ENCODE assay signal across 28 cellular contexts in genomic region chr1:177611402-177611801, GRCh38.
"Had no signal": no experiment of that assay in that cellular context is flagged by ENCODE, and none has a peak within 500 bp of the region (broad histone marks: within the 10 kb centered on the region; RNA-seq: fewer than 3 reads in every experiment).

No MANE protein-coding gene starts in this region.

- H3K27me3 Mint-ChIP-seq: dendritic cell treated with granulocyte-macrophage colony-stimulating factor and Interleukin-4, amounts not matched to agents 40 ng/mL and 50 ng/mL, for 4 days; naive B cell; natural killer cell treated with Interleukin-12 subunit alpha and Interleukin-12 subunit beta and Interleukin-15 and Interleukin-18, amount 100 ng/mL, for 72 hours; stimulated activated naive B cell treated with anti-CD40 and anti-IgM and Interleukin-4, amounts not matched to agents 10 μg/mL and 1 μg/mL and 100 μg/mL, for 72 hours; stimulated activated naive CD8-positive, alpha-beta T cell treated with anti-CD3 and anti-CD28 coated beads, Interleukin-15, amount 100 ng/mL, for 72 hours had no signal

- H3K27ac Mint-ChIP-seq: dendritic cell treated with granulocyte-macrophage colony-stimulating factor and Interleukin-4, amounts not matched to agents 40 ng/mL and 50 ng/mL, for 4 days; endodermal cell; natural killer cell treated with Interleukin-12 subunit alpha and Interleukin-12 subunit beta and Interleukin-15 and Interleukin-18, amount 100 ng/mL, for 72 hours; stimulated activated naive B cell treated with anti-CD40 and anti-IgM and Interleukin-4, amounts not matched to agents 10 μg/mL and 1 μg/mL and 100 μg/mL, for 72 hours; stimulated activated naive CD8-positive, alpha-beta T cell treated with anti-CD3 and anti-CD28 coated beads, Interleukin-15, amount 100 ng/mL, for 72 hours had no signal

- DNase-seq: effector CD8-positive, alpha-beta T cell; endodermal cell; foreskin melanocyte; glutamatergic neuron; heart right ventricle; hippocampal formation; left cardiac atrium; left lung; mesenchymal stem cell; mucosa of descending colon; naive B cell; pancreas; right lobe of liver; small intestine; stimulated activated CD4-positive, alpha-beta T cell treated with anti-CD3 and anti-CD28 coated beads, Interleukin-15, amount 100 ng/mL, for 24 hours; stimulated activated CD4-positive, alpha-beta T cell treated with anti-CD3 and anti-CD28 coated beads, Interleukin-2, amount 100 ng/mL, for 48 hours; stimulated activated naive B cell treated with anti-CD40 and anti-IgM and Interleukin-4, amounts not matched to agents 10 μg/mL and 1 μg/mL and 100 μg/mL, for 72 hours; stimulated activated naive CD8-positive, alpha-beta T cell treated with anti-CD3 and anti-CD28 coated beads, Interleukin-15, amount 100 ng/mL, for 72 hours; transverse colon had no signal

- H3K9me3 Mint-ChIP-seq: dendritic cell treated with granulocyte-macrophage colony-stimulating factor and Interleukin-4, amounts not matched to agents 40 ng/mL and 50 ng/mL, for 4 days; endodermal cell; stimulated activated naive B cell treated with anti-CD40 and anti-IgM and Interleukin-4, amounts not matched to agents 10 μg/mL and 1 μg/mL and 100 μg/mL, for 72 hours; stimulated activated naive CD8-positive, alpha-beta T cell treated with anti-CD3 and anti-CD28 coated beads, Interleukin-15, amount 100 ng/mL, for 72 hours had no signal

- H3K4me1 Mint-ChIP-seq: naive B cell; neural crest cell; stimulated activated naive B cell treated with anti-CD40 and anti-IgM and Interleukin-4, amounts not matched to agents 10 μg/mL and 1 μg/mL and 100 μg/mL, for 72 hours; stimulated activated naive CD8-positive, alpha-beta T cell treated with anti-CD3 and anti-CD28 coated beads, Interleukin-15, amount 100 ng/mL, for 72 hours had no signal

- H3K4me3 Mint-ChIP-seq: dendritic cell treated with granulocyte-macrophage colony-stimulating factor and Interleukin-4, amounts not matched to agents 40 ng/mL and 50 ng/mL, for 4 days; endodermal cell; mesothelial cell of epicardium; naive B cell; natural killer cell treated with Interleukin-12 subunit alpha and Interleukin-12 subunit beta and Interleukin-15 and Interleukin-18, amount 100 ng/mL, for 72 hours; neural crest cell; stimulated activated naive B cell treated with anti-CD40 and anti-IgM and Interleukin-4, amounts not matched to agents 10 μg/mL and 1 μg/mL and 100 μg/mL, for 72 hours; stimulated activated naive CD8-positive, alpha-beta T cell treated with anti-CD3 and anti-CD28 coated beads, Interleukin-15, amount 100 ng/mL, for 72 hours had no signal

- H3K27ac ChIP-seq: epithelial cell of prostate, heart right ventricle, left lung, neutrophil, pancreas, right lobe of liver, suprapubic skin, transverse colon, vagina had no signal

- H3K36me3 ChIP-seq: heart right ventricle, left lung, neutrophil, pancreas, right lobe of liver, suprapubic skin, transverse colon, vagina had no signal

- H3K9me3 ChIP-seq: heart right ventricle, left lung, mucosa of descending colon, neutrophil, pancreas, right lobe of liver, suprapubic skin, transverse colon, vagina had no signal

- FAIRE-seq: islet of Langerhans, pancreas, small intestine had no signal

- H3K4me1 ChIP-seq: heart right ventricle, left lung, pancreas, right lobe of liver, suprapubic skin, transverse colon, vagina had no signal

- H3K27me3 ChIP-seq: left lung, neutrophil, pancreas, right lobe of liver, suprapubic skin, transverse colon, vagina had no signal

- H3K4me3 ChIP-seq: heart right ventricle, left lung, mucosa of descending colon, pancreas, right lobe of liver, suprapubic skin, transverse colon, vagina had no signal

- H3K36me3 Mint-ChIP-seq: naive B cell; natural killer cell treated with Interleukin-12 subunit alpha and Interleukin-12 subunit beta and Interleukin-15 and Interleukin-18, amount 100 ng/mL, for 72 hours; stimulated activated naive B cell treated with anti-CD40 and anti-IgM and Interleukin-4, amounts not matched to agents 10 μg/mL and 1 μg/mL and 100 μg/mL, for 72 hours had no signal
